25 cellular contexts compared by ENCODE assay signal in genomic region chr13:104678161-104678560, GRCh38.
"Had no signal": no experiment of that assay in that cellular context is flagged by ENCODE, and none has a peak within 500 bp of the region (broad histone marks: within the 10 kb centered on the region; RNA-seq: fewer than 3 reads in every experiment).

No MANE protein-coding gene starts in this region.

- H3K9me3 ChIP-seq: stomach, suprapubic skin, testis, thoracic aorta, thyroid gland, tibial artery, transverse colon, upper lobe of left lung, upper lobe of right lung, uterus, vagina had no signal

- H3K36me3 ChIP-seq: stomach, suprapubic skin, thoracic aorta, thyroid gland, tibial artery, transverse colon, upper lobe of left lung, upper lobe of right lung, uterus, vagina had no signal

- H3K4me3 ChIP-seq: stomach, suprapubic skin, testis, thoracic aorta, thyroid gland, tibial artery, transverse colon, upper lobe of left lung, upper lobe of right lung, uterus, vagina had no signal

- H3K4me1 ChIP-seq: stomach, suprapubic skin, testis, thyroid gland, tibial artery, transverse colon, upper lobe of left lung, upper lobe of right lung, uterus, vagina had no signal

- DNase-seq: stimulated activated CD4-positive, alpha-beta T cell treated with anti-CD3 and anti-CD28 coated beads, Interleukin-2, amount 100 ng/mL, for 48 hours; stimulated activated CD4-positive, alpha-beta T cell treated with anti-CD3 and anti-CD28 coated beads, Interleukin-4, amount 100 ng/mL, for 1 hour; stimulated activated CD4-positive, alpha-beta T cell treated with anti-CD3 and anti-CD28 coated beads, Interleukin-4, amount 100 ng/mL, for 24 hours; stimulated activated CD4-positive, alpha-beta T cell treated with anti-CD3 and anti-CD28 coated beads, Interleukin-4, amount 100 ng/mL, for 4 hours; stimulated activated CD8-positive, alpha-beta memory T cell treated with anti-CD3 and anti-CD28 coated beads, Interleukin-4, amount 100 ng/mL, for 48 hours; stimulated activated naive B cell treated with anti-CD40 and anti-IgM and Interleukin-4, amounts not matched to agents 10 μg/mL and 1 μg/mL and 100 μg/mL, for 72 hours; stimulated activated naive CD4-positive, alpha-beta T cell; stimulated activated naive CD4-positive, alpha-beta T cell treated with Interleukin-2 at 50 U/mL for 16 hours; stimulated activated naive CD8-positive, alpha-beta T cell treated with anti-CD3 and anti-CD28 coated beads, Interleukin-15, amount 100 ng/mL, for 72 hours; stimulated activated naive CD8-positive, alpha-beta T cell treated with anti-CD3 and anti-CD28 coated beads, Interleukin-15, Interleukin-2, amounts not matched to agents 100 U/mL and 50 U/mL, for 24 hours; stomach; substantia nigra; testis; thyroid gland; tibial artery; transverse colon; trophoblast cell; upper lobe of left lung; upper lobe of right lung; uterus had no signal

- ATAC-seq: stimulated activated effector memory CD8-positive, alpha-beta T cell treated with anti-CD3 and anti-CD28 coated beads, Interleukin-12 subunit alpha, Interleukin-12 subunit beta, amount 100 ng/mL, for 72 hours; stimulated activated memory B cell treated with anti-CD40 and anti-IgM and Interleukin-4, amounts not matched to agents 10 μg/mL and 1 μg/mL and 100 μg/mL, for 72 hours; stimulated activated naive B cell treated with anti-CD40 and anti-IgM and Interleukin-4, amounts not matched to agents 10 μg/mL and 1 μg/mL and 100 μg/mL, for 72 hours; stimulated activated naive CD8-positive, alpha-beta T cell treated with anti-CD3 and anti-CD28 coated beads, Interleukin-15, amount 100 ng/mL, for 72 hours; stimulated activated naive CD8-positive, alpha-beta T cell treated with anti-CD3 and anti-CD28 coated beads, Interleukin-15, Interleukin-2, amounts not matched to agents 100 U/mL and 50 U/mL, for 24 hours; upper lobe of right lung had no signal

- H3K27ac ChIP-seq: stomach, suprapubic skin, testis, thoracic aorta, thyroid gland, tibial artery, transverse colon, upper lobe of left lung, upper lobe of right lung, uterus, vagina had no signal

- H3K27me3 ChIP-seq: stomach, suprapubic skin, testis, thyroid gland, tibial artery, transverse colon, upper lobe of left lung, upper lobe of right lung, uterus, vagina had no signal
